9 cellular contexts compared by ENCODE assay signal in the genomic region with DNA sequence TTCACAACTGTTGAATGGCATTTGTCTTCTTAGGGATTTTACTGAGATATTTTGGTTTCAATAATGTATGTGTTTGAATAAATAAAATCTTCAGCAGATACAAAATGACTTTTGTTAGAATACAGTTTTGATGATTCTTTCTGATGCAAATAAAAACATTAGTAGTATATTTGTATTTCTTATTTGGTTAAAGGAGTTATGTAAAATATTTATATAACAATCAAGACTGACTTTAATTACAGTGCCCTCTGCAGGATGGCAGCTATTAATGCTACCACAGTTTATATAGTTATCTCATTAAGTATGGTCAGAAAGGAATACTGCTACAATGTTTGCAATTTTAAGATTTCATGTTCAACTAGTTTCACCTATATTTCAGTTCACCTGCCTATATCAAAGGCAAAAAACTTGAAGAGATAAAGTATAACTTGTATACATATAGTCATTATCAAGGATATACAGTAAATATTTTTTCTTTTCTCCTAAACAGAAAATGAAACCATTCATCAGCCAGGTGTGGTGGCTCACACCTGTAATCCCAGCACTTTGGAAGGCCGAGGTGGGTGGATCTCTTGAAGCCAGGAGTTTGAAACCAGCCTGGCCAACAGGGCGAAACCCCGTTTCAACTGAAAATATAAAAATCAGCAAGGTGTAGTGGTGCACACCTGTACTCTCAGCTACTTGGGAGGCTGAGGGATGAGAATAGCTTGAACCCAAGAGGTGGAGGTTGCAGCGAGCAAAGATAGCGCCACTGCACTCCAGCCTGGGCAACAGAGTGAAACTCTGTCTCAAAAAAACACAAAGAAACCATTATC. TPM values are rescaled to one million over a fixed set of nuclear protein-coding genes. Genes with fewer than 3 reads are reported as not detected.
DNase-seq lines count a peak whose midpoint lies in the region; ATAC-seq and TF ChIP-seq lines count a peak whose summit lies in the region.
"Had no signal": no experiment of that assay in that cellular context is flagged by ENCODE, and none has a peak within 500 bp of the region (broad histone marks: within the 10 kb centered on the region; RNA-seq: fewer than 3 reads in every experiment).

No MANE protein-coding gene starts in this region.

- H3K4me1 ChIP-seq in A673 (ENCODE audit: insufficient read depth, low read length, poor library complexity, severe bottlenecking) (no peaks in the 10 kb centered on the region), RWPE2 (ENCODE audit: insufficient read depth, poor library complexity, severe bottlenecking) (no peaks in the 10 kb centered on the region), uterus (no peaks in the 10 kb centered on the region)

- H3K27ac ChIP-seq in A673 (ENCODE audit: low read depth, low read length, poor library complexity, severe bottlenecking) (no peak overlapping the region), RWPE2 (ENCODE audit: poor library complexity, severe bottlenecking) (no peak overlapping the region), uterus (no peak overlapping the region)
- H3K27ac ChIP-seq: epithelial cell of prostate had no signal

- ATAC-seq in RWPE2 (ENCODE audit: low read depth) (no peak), HG02852 (IDR thresholded peaks at IDR 0.05; ENCODE audit: unreplicated experiment) (no peak), sciatic nerve (no peak)

- intact Hi-C loops in A673 (cut with micrococcal nuclease; ENCODE audit: unreplicated experiment): no loop called here
- intact Hi-C loops in uterus (cut with DNase I; ENCODE audit: low total_unique reads): no loop called here
- intact Hi-C loops in sciatic nerve (cut with DNase I): no loop called here

- CTCF ChIA-PET in A673 (lab: Charles Lee): interaction anchor here (0.6 kb wide), 1 partner anchor 136 kb away, joined by 8 read pairs; no protein-coding TSS in a partner anchor

- H3K9me3 ChIP-seq in A673 (ENCODE audit: low read depth, low read length, poor library complexity, severe bottlenecking) (no peaks in the 10 kb centered on the region), RWPE2 (ENCODE audit: severe bottlenecking) (no peaks in the 10 kb centered on the region), uterus (peaks cover 0 to 7% of the 10 kb centered on the region in 2 donors)

- H3K36me3 ChIP-seq in A673 (ENCODE audit: insufficient read depth, low read length, poor library complexity, severe bottlenecking) (peaks cover 43% of the 10 kb centered on the region), RWPE2 (ENCODE audit: low read depth) (peaks cover 77% of the 10 kb centered on the region), uterus (no peaks in the 10 kb centered on the region)

- DNase-seq in A673 (ENCODE audit: low spot score): peak; percentile 34
- no peak for DNase-seq in GM12865 (ENCODE audit: low read depth)
- no peak for DNase-seq in RWPE2 (ENCODE audit: low spot score)
- DNase-seq in glomerular visceral epithelial cell (ENCODE audit: extremely low spot score): peak; percentile 22
- no peak for DNase-seq in uterus
- no peak for DNase-seq in sciatic nerve (ENCODE audit: low spot score)
- no peak for DNase-seq in NCI-H128 (lab: John Stamatoyannopoulos, UW; ENCODE audit: unreplicated experiment)

- POLR2A ChIA-PET in A673 (lab: Charles Lee; ENCODE audit: low non-redundant PET): interaction anchor here (0.6 kb wide), 1 partner anchor 43 kb away, joined by 4 read pairs; no protein-coding TSS in a partner anchor

- BruUV-seq in A673 (replicated peaks; lab: Mats Ljungman, UMichigan): no TSS peak

- H3K27me3 ChIP-seq in A673 (replicated peaks; ENCODE audit: insufficient read depth, low read depth, low read length, poor library complexity): no peaks in the 10 kb centered on the region
- H3K27me3 ChIP-seq in RWPE2 (ENCODE audit: insufficient read depth, poor library complexity, severe bottlenecking): no peaks in the 10 kb centered on the region
- no peaks in the 10 kb centered on the region for H3K27me3 ChIP-seq in uterus

- H3K4me3 ChIP-seq in A673 (ENCODE audit: low read depth, low read length, poor library complexity, severe bottlenecking) (no peak overlapping the region), GM12865 (ENCODE audit: low read depth, low read length) (no peak overlapping the region), RWPE2 (ENCODE audit: severe bottlenecking) (no peak overlapping the region), uterus (no peak overlapping the region)

- TF ChIP-seq POLR2A in uterus (IDR thresholded peaks at IDR 0.05): no peak

- TF ChIP-seq CTCF in A673 (conservative IDR thresholded peaks at IDR 0.05; ENCODE audit: low read depth, low read length) (peak; percentile 78), GM12865 (IDR thresholded peaks at IDR 0.05; ENCODE audit: insufficient read depth, low read depth, low read length, missing control alignments) (peak; percentile 30), RWPE2 (IDR thresholded peaks at IDR 0.05; ENCODE audit: poor library complexity, severe bottlenecking) (peak; percentile 76), uterus (IDR thresholded peaks at IDR 0.05) (peak; percentile 18 to 30 (median 18))

RNA-seq across cellular contexts. Expression of a gene that starts 19.8 kb away (rescaled TPM):
- 54.0 and 55.0 TPM in 2 replicates for total RNA-seq in A673 (2021)
- 100 to 1,000 TPM in 1 of 4 donors, 10 to 100 TPM in 3; 21.2 to 101 (median 40.7) TPM for total RNA-seq in uterus
- 51.4 TPM for total RNA-seq in sciatic nerve

Comparison
In these comparisons a context has a peak if more than half of its experiments do, and no peak if none do; other contexts are left out.
1. DNase-seq: peak in A673 (single experiment) and glomerular visceral epithelial cell (single experiment); none in GM12865 (single experiment), RWPE2 (single experiment), uterus (0 of 2), sciatic nerve (single experiment) and NCI-H128 (single experiment).
2. CTCF ChIP-seq: peak in every context shown above with its lines; median percentile 78 in A673; 76 in RWPE2; 30 in GM12865; 18 in uterus.